Comparison of ENCODE assay signal across 8 cellular contexts in the genomic region with DNA sequence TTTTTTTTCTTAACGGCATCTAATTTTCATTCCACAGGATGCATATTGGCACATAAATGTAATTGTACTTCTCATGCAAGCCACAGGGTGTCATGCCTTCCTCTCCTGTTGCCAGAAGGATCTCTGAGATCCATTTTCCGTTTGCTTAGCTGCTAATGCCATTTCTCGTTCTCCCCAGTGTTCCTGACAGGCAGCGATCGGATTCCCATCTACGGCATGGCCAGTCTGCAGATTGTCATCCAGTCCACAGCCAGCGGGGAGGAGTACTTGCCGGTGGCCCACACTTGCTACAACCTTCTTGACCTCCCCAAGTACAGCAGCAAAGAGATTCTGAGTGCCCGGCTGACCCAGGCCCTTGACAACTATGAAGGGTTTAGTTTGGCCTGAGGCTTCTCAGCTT. TPM values are rescaled to one million over a fixed set of nuclear protein-coding genes. Genes with fewer than 3 reads are reported as not detected.
A peak's percentile ranks its signal among the peaks of the same experiment; 100 is the strongest.
DNase-seq lines count a peak whose midpoint lies in the region; ATAC-seq and TF ChIP-seq lines count a peak whose summit lies in the region.

No MANE protein-coding gene starts in this region.

- ATAC-seq in CD4-positive, CD25-positive, alpha-beta regulatory T cell (ENCODE audit: low read depth in 2 of 2) = no peak
- ATAC-seq in left lobe of liver (peak; percentile 99), upper lobe of right lung (peak; percentile 80), HG03469 (IDR thresholded peaks at IDR 0.05; ENCODE audit: unreplicated experiment) (no peak), GM21737 (IDR thresholded peaks at IDR 0.05; ENCODE audit: unreplicated experiment) (no peak)

- no peaks in the 10 kb centered on the region for H3K27me3 ChIP-seq in CD4-positive, CD25-positive, alpha-beta regulatory T cell (ENCODE audit: control insufficient read depth, insufficient read depth, low read length)
- H3K27me3 ChIP-seq in upper lobe of right lung = no peaks in the 10 kb centered on the region

- H3K27ac ChIP-seq in CD4-positive, CD25-positive, alpha-beta regulatory T cell (ENCODE audit: insufficient read depth, low read length, poor library complexity, severe bottlenecking) = no peak overlapping the region
- H3K27ac ChIP-seq in upper lobe of right lung = no peak overlapping the region

- H3K9me3 ChIP-seq in CD4-positive, CD25-positive, alpha-beta regulatory T cell (ENCODE audit: control insufficient read depth in 2 of 2, low read length in 2 of 2) = no peaks in the 10 kb centered on the region
- no peaks in the 10 kb centered on the region for H3K9me3 ChIP-seq in upper lobe of right lung

- peaks cover 79% of the 10 kb centered on the region for H3K36me3 ChIP-seq in CD4-positive, CD25-positive, alpha-beta regulatory T cell (ENCODE audit: control insufficient read depth, insufficient read depth, low read length)
- peaks cover 54% of the 10 kb centered on the region for H3K36me3 ChIP-seq in upper lobe of right lung

- peak overlapping the region in 2 of 3 donors; percentile 8 to 50 for H3K27ac Mint-ChIP-seq in CD4-positive, CD25-positive, alpha-beta regulatory T cell
- no peak overlapping the region for H3K27ac Mint-ChIP-seq in activated naive CD4-positive, alpha-beta T cell treated with anti-CD3 and anti-CD28 coated beads, Interleukin-2, amount 10 ng/mL, durations not matched to agents 7 days and 5 days

- peaks cover 0 to 1% (median 0%) of the 10 kb centered on the region in 7 donors for H3K9me3 Mint-ChIP-seq in CD4-positive, CD25-positive, alpha-beta regulatory T cell
- H3K9me3 Mint-ChIP-seq in activated naive CD4-positive, alpha-beta T cell treated with anti-CD3 and anti-CD28 coated beads, Interleukin-2, amount 10 ng/mL, durations not matched to agents 7 days and 5 days = no peaks in the 10 kb centered on the region

- peak; percentile 54 for TF ChIP-seq CTCF in upper lobe of right lung (IDR thresholded peaks at IDR 0.05)

- CTCF ChIA-PET in activated naive CD4-positive, alpha-beta T cell treated with anti-CD3 and anti-CD28 coated beads, Interleukin-2, amount 10 ng/mL, durations not matched to agents 7 days and 5 days (lab: Charles Lee) = interaction anchor here (0.7 kb wide), 1 partner anchor 337 kb away, joined by 3 read pairs; no protein-coding TSS in a partner anchor

- intact Hi-C loops in upper lobe of right lung (cut with DNase I) = no loop called here

- in situ Hi-C loops in T47D (cut with HindIII; ENCODE audit: low pct_unique_long_range_greater_than_20kb, low sequenced_read_pairs) = no loop called here

- no peak for DNase-seq in CD4-positive, CD25-positive, alpha-beta regulatory T cell
- peak; percentile 1 for DNase-seq in NCI-H146 treated with DMSO at 0.1 percent for 48 hours (lab: John Stamatoyannopoulos, UW; ENCODE audit: unreplicated experiment)
- peak; percentile 2 to 77 for DNase-seq in T47D (ENCODE audit: low read depth in 1 of 2, low spot score in 1 of 2)
- no peak for DNase-seq in left lobe of liver (ENCODE audit: low spot score)
- no peak for DNase-seq in upper lobe of right lung
- DNase-seq in activated naive CD4-positive, alpha-beta T cell treated with anti-CD3 and anti-CD28 coated beads, Interleukin-2, amount 10 ng/mL, durations not matched to agents 7 days and 5 days = no peak

- H3K27me3 Mint-ChIP-seq in CD4-positive, CD25-positive, alpha-beta regulatory T cell = no peaks in the 10 kb centered on the region
- H3K27me3 Mint-ChIP-seq in activated naive CD4-positive, alpha-beta T cell treated with anti-CD3 and anti-CD28 coated beads, Interleukin-2, amount 10 ng/mL, durations not matched to agents 7 days and 5 days = no peaks in the 10 kb centered on the region

- no peak overlapping the region for H3K4me3 Mint-ChIP-seq in CD4-positive, CD25-positive, alpha-beta regulatory T cell
- no peak overlapping the region for H3K4me3 Mint-ChIP-seq in activated naive CD4-positive, alpha-beta T cell treated with anti-CD3 and anti-CD28 coated beads, Interleukin-2, amount 10 ng/mL, durations not matched to agents 7 days and 5 days

- peaks cover 80% of the 10 kb centered on the region for H3K36me3 Mint-ChIP-seq in CD4-positive, CD25-positive, alpha-beta regulatory T cell
- peaks cover 46% of the 10 kb centered on the region for H3K36me3 Mint-ChIP-seq in activated naive CD4-positive, alpha-beta T cell treated with anti-CD3 and anti-CD28 coated beads, Interleukin-2, amount 10 ng/mL, durations not matched to agents 7 days and 5 days

- peaks cover 0 to 6% (median 4%) of the 10 kb centered on the region in 4 donors for H3K4me1 Mint-ChIP-seq in CD4-positive, CD25-positive, alpha-beta regulatory T cell
- H3K4me1 Mint-ChIP-seq in activated naive CD4-positive, alpha-beta T cell treated with anti-CD3 and anti-CD28 coated beads, Interleukin-2, amount 10 ng/mL, durations not matched to agents 7 days and 5 days = no peaks in the 10 kb centered on the region

- H3K4me3 ChIP-seq in CD4-positive, CD25-positive, alpha-beta regulatory T cell (ENCODE audit: low read depth, low read length) = no peak overlapping the region
- no peak overlapping the region for H3K4me3 ChIP-seq in upper lobe of right lung

- H3K4me1 ChIP-seq in CD4-positive, CD25-positive, alpha-beta regulatory T cell (ENCODE audit: control insufficient read depth, insufficient read depth, low read length, poor library complexity, severe bottlenecking) = no peaks in the 10 kb centered on the region
- H3K4me1 ChIP-seq in upper lobe of right lung = no peaks in the 10 kb centered on the region

RNA-seq across cellular contexts. Expression of a gene that starts 8.9 kb away (rescaled TPM):
- total RNA-seq in CD4-positive, CD25-positive, alpha-beta regulatory T cell = 9.0 TPM
- 1 to 10 TPM; 1.8 to 3.4 (median 2.3) TPM for polyA plus RNA-seq in CD4-positive, CD25-positive, alpha-beta regulatory T cell
- total RNA-seq in left lobe of liver = 1.2 TPM
- 3.2 TPM for total RNA-seq in upper lobe of right lung

Comparison
In these comparisons a context has a peak if more than half of its experiments do, and no peak if none do; other contexts are left out.
1. ATAC-seq: peak in left lobe of liver (single experiment) and upper lobe of right lung (single experiment); none in CD4-positive, CD25-positive, alpha-beta regulatory T cell (0 of 2), HG03469 (single experiment) and GM21737 (single experiment).
2. DNase-seq: peak in NCI-H146 treated with DMSO at 0.1 percent for 48 hours (single experiment) and T47D (2 of 2); none in CD4-positive, CD25-positive, alpha-beta regulatory T cell (0 of 3), left lobe of liver (single experiment), upper lobe of right lung (single experiment) and activated naive CD4-positive, alpha-beta T cell treated with anti-CD3 and anti-CD28 coated beads, Interleukin-2, amount 10 ng/mL, durations not matched to agents 7 days and 5 days (single experiment).